In genomic region chr19:46102333-46102732, GRCh38 we compare ENCODE assay signal across 14 cellular contexts. TPM values are rescaled to one million over a fixed set of nuclear protein-coding genes. Genes with fewer than 3 reads are reported as not detected.
"Had no signal": no experiment of that assay in that cellular context is flagged by ENCODE, and none has a peak within 500 bp of the region (broad histone marks: within the 10 kb centered on the region; RNA-seq: fewer than 3 reads in every experiment).

No MANE protein-coding gene starts in this region.

RNA-seq across cellular contexts. Expression of gene IGFL3, which starts 22.2 kb away (rescaled TPM):
- total RNA-seq: stomach, subcutaneous adipose tissue, temporal lobe, testis, thoracic aorta, thyroid gland, tibial nerve, transverse colon, upper lobe of left lung, upper lobe of right lung, ureter, urinary bladder, uterus, vagina had no signal
- polyA plus RNA-seq: stomach, urinary bladder had no signal

RNA-seq across cellular contexts. Expression of gene IGFL2, which starts 45.7 kb away (rescaled TPM):
- total RNA-seq: stomach, subcutaneous adipose tissue, temporal lobe, thyroid gland, transverse colon, upper lobe of right lung, ureter, urinary bladder, vagina had no signal
- polyA plus RNA-seq: urinary bladder had no signal
